ENCODE assay signal across 20 cellular contexts in the genomic region with DNA sequence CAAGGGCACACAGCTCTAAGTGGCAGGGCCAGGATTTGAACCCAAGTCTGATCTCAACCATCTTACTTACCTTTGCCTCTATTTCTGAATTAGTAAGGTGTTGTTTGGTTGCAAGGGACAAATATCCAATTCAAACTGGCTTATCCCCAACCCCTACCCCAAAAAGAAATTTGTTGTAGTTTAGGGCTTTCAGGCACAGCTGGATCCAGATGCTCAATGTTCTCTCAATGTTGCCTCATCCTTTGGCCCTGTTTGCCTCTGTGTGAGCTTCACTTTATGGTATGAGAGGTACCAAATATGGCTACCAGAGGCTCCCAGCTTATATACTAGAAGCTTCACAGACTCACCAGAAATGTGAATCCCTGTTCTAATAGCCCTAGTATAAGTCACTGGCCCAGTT.
DNase-seq lines count a peak whose midpoint lies in the region; ATAC-seq, FAIRE-seq and TF ChIP-seq lines count a peak whose summit lies in the region.
"Had no signal": no experiment of that assay in that cellular context is flagged by ENCODE, and none has a peak within 500 bp of the region (broad histone marks: within the 10 kb centered on the region; RNA-seq: fewer than 3 reads in every experiment).

No MANE protein-coding gene starts in this region.

- no peak overlapping the region for H3K4me3 Mint-ChIP-seq in activated CD4-positive, alpha-beta T cell treated with anti-CD3 and anti-CD28 coated beads, Interleukin-2, amount 10 ng/mL, durations not matched to agents 7 days and 5 days
- no peak overlapping the region for H3K4me3 Mint-ChIP-seq in T-helper 2 cell treated with Interferon-gamma antibody and Interleukin-4, amounts not matched to agents 5 μg/mL and 100 μg/mL, for 36 hours
- H3K4me3 Mint-ChIP-seq: brain had no signal

- TF ChIP-seq POLR2A in GM12878 (IDR thresholded peaks at IDR 0.05; ENCODE audit: low read depth, low read length) = no peak

- TF ChIP-seq CTCF in GM12878 (IDR thresholded peaks at IDR 0.05 in 2 of 3, conservative IDR thresholded peaks at IDR 0.05 in 1 of 3; ENCODE audit: control insufficient read depth in 2 of 3, extremely low read depth in 1 of 3, insufficient read depth in 1 of 3, low read depth in 3 of 3, low read length in 3 of 3) (no peak), tibial artery (IDR thresholded peaks at IDR 0.05) (no peak)

- TF ChIP-seq RAD21 in GM12878 (IDR thresholded peaks at IDR 0.05; ENCODE audit: insufficient read depth, low read depth, low read length) = no peak

- no peak overlapping the region for H3K18ac ChIP-seq in mesendoderm (ENCODE audit: low read length)

- no peak overlapping the region for H2BK15ac ChIP-seq in mesendoderm (replicated peaks; ENCODE audit: low read depth)

- peak overlapping the region; percentile 43 for H3K56ac ChIP-seq in mesendoderm (ENCODE audit: low read length)

- no peak for DNase-seq in activated CD4-positive, alpha-beta T cell treated with anti-CD3 and anti-CD28 coated beads, Interleukin-2, amount 10 ng/mL, durations not matched to agents 7 days and 5 days
- DNase-seq in activated CD4-positive, alpha-beta T cell treated with anti-CD3 and anti-CD28 coated beads, Interleukin-2, amount 50 U/mL, for 1 hour = no peak
- no peak for DNase-seq in GM12878 (ENCODE audit: low read depth, low spot score)
- DNase-seq in mesendoderm = no peak
- DNase-seq in tibial artery = peak in 1 of 2 donors; percentile 4
- DNase-seq in T-helper 2 cell treated with Interferon-gamma antibody and Interleukin-4, amounts not matched to agents 5 μg/mL and 100 μg/mL, for 36 hours (ENCODE audit: low spot score) = no peak
- DNase-seq in HuH-7.5 (ENCODE audit: low spot score) = no peak
- no peak for DNase-seq in T1000 (lab: John Stamatoyannopoulos, UW)
- DNase-seq: NCI-H1105 treated with DMSO at 0.1 percent for 48 hours, NCI-H2081, SIG-M5 had no signal

- H3K9ac ChIP-seq in GM12878 (ENCODE audit: control insufficient read depth, insufficient read depth, low read length) (no peak overlapping the region), mesendoderm (ENCODE audit: low read length) (no peak overlapping the region)

- no peaks in the 10 kb centered on the region for H3K36me3 ChIP-seq in GM12878 (ENCODE audit: control insufficient read depth in 2 of 2, insufficient read depth in 2 of 2, low read length in 1 of 2)
- no peaks in the 10 kb centered on the region for H3K36me3 ChIP-seq in mesendoderm (ENCODE audit: control insufficient read depth, insufficient read depth, low read length)
- H3K36me3 ChIP-seq in tibial artery = no peaks in the 10 kb centered on the region
- H3K36me3 ChIP-seq: heart left ventricle, left lung, neutrophil, thyroid gland had no signal

- no peak overlapping the region for H3K4ac ChIP-seq in mesendoderm (ENCODE audit: low read depth, low read length)

- no peak overlapping the region for H3K4me3 ChIP-seq in GM12878
- no peak overlapping the region for H3K4me3 ChIP-seq in mesendoderm (ENCODE audit: low read length)
- H3K4me3 ChIP-seq in tibial artery = no peak overlapping the region
- H3K4me3 ChIP-seq: heart left ventricle, left lung, thyroid gland had no signal

- no peaks in the 10 kb centered on the region for H3K27me3 Mint-ChIP-seq in activated CD4-positive, alpha-beta T cell treated with anti-CD3 and anti-CD28 coated beads, Interleukin-2, amount 10 ng/mL, durations not matched to agents 7 days and 5 days
- H3K27me3 Mint-ChIP-seq in T-helper 2 cell treated with Interferon-gamma antibody and Interleukin-4, amounts not matched to agents 5 μg/mL and 100 μg/mL, for 36 hours (ENCODE audit: low read depth) = no peaks in the 10 kb centered on the region
- H3K27me3 Mint-ChIP-seq: brain had no signal

- CTCF ChIA-PET in activated CD4-positive, alpha-beta T cell treated with anti-CD3 and anti-CD28 coated beads, Interleukin-2, amount 10 ng/mL, durations not matched to agents 7 days and 5 days (lab: Charles Lee) = interaction anchor here (0.6 to 1.8 kb wide), 4 partner anchors 8 to 363 kb away, joined by 3 to 4 read pairs (median 3); no protein-coding TSS in a partner anchor
- CTCF ChIA-PET in GM12878 (lab: Yijun Ruan, JAX) = interaction anchor here (0.6 to 1.1 kb wide), 4 partner anchors 14 to 728 kb away, joined by 3 read pairs; no protein-coding TSS in a partner anchor

- no TSS peak for BruUV-seq in GM12878 (replicated peaks; lab: Mats Ljungman, UMichigan)

- no peaks in the 10 kb centered on the region for H3K79me2 ChIP-seq in GM12878 (ENCODE audit: control insufficient read depth, insufficient read depth, low read length)
- no peaks in the 10 kb centered on the region for H3K79me2 ChIP-seq in mesendoderm (ENCODE audit: control insufficient read depth, insufficient read depth, low read length)

- RAD21 ChIA-PET in GM12878 (lab: Charles Lee; ENCODE audit: unreplicated experiment) = interaction anchor here (1.1 kb wide), 1 partner anchor 184 kb away, joined by 3 read pairs; no protein-coding TSS in a partner anchor

- H3K79me1 ChIP-seq in mesendoderm (ENCODE audit: low read length) = no peaks in the 10 kb centered on the region

- H4K20me1 ChIP-seq in GM12878 (ENCODE audit: control insufficient read depth, insufficient read depth) = no peaks in the 10 kb centered on the region

- no peak for TF ChIP-seq EP300 in GM12878 (IDR thresholded peaks at IDR 0.05; ENCODE audit: borderline replicate concordance in 1 of 2, control insufficient read depth in 1 of 2, low read depth in 2 of 2, low read length in 2 of 2)

- SMC1A ChIA-PET in GM12878 (lab: Charles Lee; ENCODE audit: uncharacterized antibody, unreplicated experiment) = interaction anchor here (0.7 to 1.8 kb wide), 5 partner anchors 8 to 473 kb away, joined by 3 to 5 read pairs (median 3); no protein-coding TSS in a partner anchor

- no peak overlapping the region for H2BK120ac ChIP-seq in mesendoderm (ENCODE audit: low read depth, low read length)

- no peak; the same call in 2 of the 3 replicates for ATAC-seq in GM12878

- H3K27ac Mint-ChIP-seq in activated CD4-positive, alpha-beta T cell treated with anti-CD3 and anti-CD28 coated beads, Interleukin-2, amount 10 ng/mL, durations not matched to agents 7 days and 5 days = peak overlapping the region; percentile 71
- H3K27ac Mint-ChIP-seq in T-helper 2 cell treated with Interferon-gamma antibody and Interleukin-4, amounts not matched to agents 5 μg/mL and 100 μg/mL, for 36 hours = no peak overlapping the region
- H3K27ac Mint-ChIP-seq: brain had no signal

- H3K27ac ChIP-seq in GM12878 (ENCODE audit: control insufficient read depth, insufficient read depth) (no peak overlapping the region), mesendoderm (ENCODE audit: low read depth, low read length) (no peak overlapping the region), tibial artery (peak overlapping the region; percentile 35 to 74)
- H3K27ac ChIP-seq: 22Rv1, neutrophil had no signal

- H2AFZ ChIP-seq in GM12878 (ENCODE audit: control insufficient read depth, low read depth, low read length) = no peak overlapping the region; the same call in 1 of the 2 replicates

- no peak overlapping the region for H4K8ac ChIP-seq in mesendoderm (ENCODE audit: low read depth, low read length)

- H3K9me3 ChIP-seq in GM12878 (replicated peaks; ENCODE audit: control insufficient read depth, insufficient read depth, low read length) (peaks cover 4% of the 10 kb centered on the region; the same call in 1 of the 3 replicates), tibial artery (no peaks in the 10 kb centered on the region)
- H3K9me3 ChIP-seq: Caco-2, heart left ventricle, left lung, neutrophil, thyroid gland had no signal

- peak overlapping the region; percentile 80; the same call in 1 of the 2 replicates for H3K4me2 ChIP-seq in GM12878 (ENCODE audit: control insufficient read depth, insufficient read depth)
- H3K4me2 ChIP-seq in mesendoderm (ENCODE audit: low read length) = no peak overlapping the region

- no peak overlapping the region for H2BK5ac ChIP-seq in mesendoderm (ENCODE audit: low read length)

- in situ Hi-C loops in GM12878 (cut with MboI) = no loop called here

- FAIRE-seq in GM12878 (lab: Jason Lieb, UNC) = no peak
- FAIRE-seq: colon had no signal

- peaks cover 11% of the 10 kb centered on the region for H3K4me1 ChIP-seq in GM12878 (ENCODE audit: control insufficient read depth, insufficient read depth, low read length)
- peaks cover 5% of the 10 kb centered on the region for H3K4me1 ChIP-seq in mesendoderm (ENCODE audit: control insufficient read depth, low read depth, low read length)
- H3K4me1 ChIP-seq in tibial artery = peaks cover 0 to 21% (median 17%) of the 10 kb centered on the region in 4 donors

- no peaks in the 10 kb centered on the region for H3K36me3 Mint-ChIP-seq in activated CD4-positive, alpha-beta T cell treated with anti-CD3 and anti-CD28 coated beads, Interleukin-2, amount 10 ng/mL, durations not matched to agents 7 days and 5 days (ENCODE audit: low read depth)
- H3K36me3 Mint-ChIP-seq in T-helper 2 cell treated with Interferon-gamma antibody and Interleukin-4, amounts not matched to agents 5 μg/mL and 100 μg/mL, for 36 hours (ENCODE audit: low read depth) = no peaks in the 10 kb centered on the region
- H3K36me3 Mint-ChIP-seq: brain had no signal

- H3K27me3 ChIP-seq in GM12878 (replicated peaks in 1 of 2; ENCODE audit: control insufficient read depth in 2 of 2, insufficient read depth in 2 of 2, low read length in 1 of 2) (no peaks in the 10 kb centered on the region), mesendoderm (ENCODE audit: insufficient read depth, low read length, poor library complexity) (no peaks in the 10 kb centered on the region), tibial artery (no peaks in the 10 kb centered on the region)
- H3K27me3 ChIP-seq: heart left ventricle, left lung, neutrophil, thyroid gland had no signal

- no peak overlapping the region for H4K5ac ChIP-seq in mesendoderm (ENCODE audit: low read length)

- POLR2A ChIA-PET in activated CD4-positive, alpha-beta T cell treated with anti-CD3 and anti-CD28 coated beads, Interleukin-2, amount 10 ng/mL, durations not matched to agents 7 days and 5 days (lab: Charles Lee) = no interaction called here
- POLR2A ChIA-PET in GM12878 (lab: Charles Lee) = interaction anchor here (0.6 to 1.0 kb wide), 2 partner anchors 25 to 76 kb away, joined by 4 read pairs; no protein-coding TSS in a partner anchor

- H2AK5ac ChIP-seq in mesendoderm (ENCODE audit: low read length) = no peak overlapping the region

- no peak overlapping the region for H3K23ac ChIP-seq in mesendoderm (ENCODE audit: low read length)

- H3K9me3 Mint-ChIP-seq in activated CD4-positive, alpha-beta T cell treated with anti-CD3 and anti-CD28 coated beads, Interleukin-2, amount 10 ng/mL, durations not matched to agents 7 days and 5 days = peaks cover 3% of the 10 kb centered on the region
- H3K9me3 Mint-ChIP-seq in T-helper 2 cell treated with Interferon-gamma antibody and Interleukin-4, amounts not matched to agents 5 μg/mL and 100 μg/mL, for 36 hours = no peaks in the 10 kb centered on the region
- H3K9me3 Mint-ChIP-seq: activated naive CD8-positive, alpha-beta T cell treated with anti-CD3 and anti-CD28 coated beads, Interleukin-2, amount 50 U/mL, for 24 hours had no signal

- intact Hi-C loops in GM12878 (cut with micrococcal nuclease; ENCODE audit: unreplicated experiment) (no loop called here), tibial artery (cut with DNase I; ENCODE audit: low total_unique reads) (no loop called here)

- peaks cover 60% of the 10 kb centered on the region for H3K4me1 Mint-ChIP-seq in activated CD4-positive, alpha-beta T cell treated with anti-CD3 and anti-CD28 coated beads, Interleukin-2, amount 10 ng/mL, durations not matched to agents 7 days and 5 days
- H3K4me1 Mint-ChIP-seq in T-helper 2 cell treated with Interferon-gamma antibody and Interleukin-4, amounts not matched to agents 5 μg/mL and 100 μg/mL, for 36 hours (ENCODE audit: low read depth) = peaks cover 55% of the 10 kb centered on the region

Comparison
In these comparisons a context has a peak if more than half of its experiments do, and no peak if none do; other contexts are left out.
1. H3K27ac ChIP-seq: peak in tibial artery (2 of 2); none in GM12878 (single experiment) and mesendoderm (single experiment).